1 cellular context compared by ENCODE assay signal in the genomic region with DNA sequence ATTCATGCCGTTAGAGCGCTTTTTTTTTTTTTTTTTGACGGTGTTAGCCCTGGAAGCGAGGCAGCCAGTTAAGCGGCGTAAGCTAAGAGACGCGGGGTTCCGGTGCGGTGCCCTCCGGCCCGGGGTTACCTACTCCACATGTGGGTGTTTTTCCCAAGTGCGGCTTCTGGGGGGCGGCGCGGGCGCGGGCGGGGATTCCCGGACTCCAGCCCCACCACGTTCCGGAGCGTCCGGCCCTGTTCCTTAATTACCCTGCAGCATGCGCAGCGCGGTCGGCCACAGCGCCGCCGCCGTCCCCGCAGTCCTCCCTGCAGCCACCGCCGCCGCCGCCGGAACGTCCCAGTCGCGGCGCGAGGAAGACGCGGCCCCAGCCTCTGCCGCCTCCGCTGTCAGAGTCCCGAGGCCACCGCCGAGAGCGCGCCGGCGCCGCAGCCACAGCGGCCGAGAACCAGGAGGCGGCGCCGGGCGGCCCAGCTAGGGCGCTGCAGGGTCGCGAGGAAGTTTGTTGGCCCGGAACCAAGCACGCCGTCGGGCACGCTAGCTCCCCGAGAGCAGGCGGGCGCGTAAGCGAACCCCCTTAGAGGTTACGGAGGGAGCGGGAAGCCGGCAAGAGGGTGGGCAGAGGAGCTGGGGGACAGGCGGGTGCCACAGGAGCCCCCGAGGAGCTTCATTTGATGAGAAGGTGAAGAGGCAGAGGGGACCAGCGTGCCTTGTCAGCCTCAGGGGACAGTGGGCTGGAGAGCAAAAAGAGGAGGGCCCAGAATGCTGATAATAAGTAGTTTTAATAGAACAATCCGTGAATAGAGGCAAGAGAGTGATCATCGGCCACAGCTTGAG.
TF ChIP-seq lines count a peak whose summit lies in the region.

No MANE protein-coding gene starts in this region.

TF ChIP-seq in GM12878, 131 proteins besides CTCF, POLR2A, EP300 and RAD21 (continued from another document):
- peak; percentile 66; the same call in 1 of the 2 replicates for TF ChIP-seq RBBP5 (conservative IDR thresholded peaks at IDR 0.05)
- TF ChIP-seq IKZF1 (conservative IDR thresholded peaks at IDR 0.05) = peak; percentile 95
- peak; percentile 96 for TF ChIP-seq CBX5 (IDR thresholded peaks at IDR 0.05; ENCODE audit: low read depth)
- peak; percentile 89 for TF ChIP-seq BACH1 (IDR thresholded peaks at IDR 0.05; ENCODE audit: borderline replicate concordance)
- TF ChIP-seq MTA3 (IDR thresholded peaks at IDR 0.05; ENCODE audit: borderline replicate concordance, low read length) = no peak
- peak; percentile 62 to 78; a peak in 3 of 4 replicates for TF ChIP-seq BHLHE40 (IDR thresholded peaks at IDR 0.05; ENCODE audit: borderline replicate concordance in 1 of 2, low read depth in 2 of 2, low read length in 1 of 2)
- TF ChIP-seq ASH2L (IDR thresholded peaks at IDR 0.05; ENCODE audit: borderline replicate concordance, low read depth) = peak; percentile 96
- peak; percentile 100 for TF ChIP-seq LARP7 (IDR thresholded peaks at IDR 0.05)
- peak; percentile 35 for TF ChIP-seq KLF5 (IDR thresholded peaks at IDR 0.05; ENCODE audit: partially characterized antibody)
- no peak for TF ChIP-seq SUZ12 (IDR thresholded peaks at IDR 0.05; ENCODE audit: unreplicated experiment)
- no peak for TF ChIP-seq JUND (IDR thresholded peaks at IDR 0.05; ENCODE audit: low read depth, low read length)
- peak; percentile 53 for TF ChIP-seq MEF2B (IDR thresholded peaks at IDR 0.05; ENCODE audit: partially characterized antibody, poor library complexity, severe bottlenecking)
- TF ChIP-seq ZBED1 (IDR thresholded peaks at IDR 0.05; ENCODE audit: borderline replicate concordance) = no peak
